In genomic region chr5:35138232-35138631, GRCh38 we compare ENCODE assay signal across 26 cellular contexts.
DNase-seq lines count a peak whose midpoint lies in the region; FAIRE-seq and TF ChIP-seq lines count a peak whose summit lies in the region.
"Had no signal": no experiment of that assay in that cellular context is flagged by ENCODE, and none has a peak within 500 bp of the region (broad histone marks: within the 10 kb centered on the region; RNA-seq: fewer than 3 reads in every experiment).

No MANE protein-coding gene starts in this region.

- no peak overlapping the region for H3K27ac ChIP-seq in astrocyte (ENCODE audit: low read depth, low read length)
- H3K27ac ChIP-seq: brain microvascular endothelial cell, gastrocnemius medialis had no signal

- peak; percentile 70 for FAIRE-seq in astrocyte (lab: Jason Lieb, UNC)
- FAIRE-seq: A204.1, GM12878, HepG2 had no signal

- H3K9ac ChIP-seq in astrocyte (ENCODE audit: low read length): no peak overlapping the region

- TF ChIP-seq CTCF in AG04449 (IDR thresholded peaks at IDR 0.05; ENCODE audit: insufficient read depth, low read length, missing control alignments) (no peak), astrocyte (IDR thresholded peaks at IDR 0.05; ENCODE audit: insufficient read depth, low read depth, low read length) (no peak)

- no peak overlapping the region for H2AFZ ChIP-seq in astrocyte (ENCODE audit: low read depth, low read length)

- H3K27ac Mint-ChIP-seq in astrocyte (ENCODE audit: unreplicated experiment) (peak overlapping the region; percentile 0), immature natural killer cell (no peak overlapping the region)
- H3K27ac Mint-ChIP-seq: activated naive CD4-positive, alpha-beta T cell treated with anti-CD3 and anti-CD28 coated beads, Interleukin-2, amount 50 U/mL, for 24 hours; activated T-cell treated with anti-CD3 and anti-CD28 coated beads, Interleukin-2, amount 50 U/mL, for 72 hours; dendritic cell treated with granulocyte-macrophage colony-stimulating factor and Interleukin-4, amounts not matched to agents 40 ng/mL and 50 ng/mL, for 4 days; H9; naive B cell had no signal

- H3K4me3 Mint-ChIP-seq in astrocyte (ENCODE audit: unreplicated experiment) (no peak overlapping the region), immature natural killer cell (no peak overlapping the region)
- H3K4me3 Mint-ChIP-seq: activated naive CD4-positive, alpha-beta T cell treated with anti-CD3 and anti-CD28 coated beads, Interleukin-2, amount 50 U/mL, for 24 hours; activated T-cell treated with anti-CD3 and anti-CD28 coated beads, Interleukin-2, amount 50 U/mL, for 72 hours; dendritic cell treated with granulocyte-macrophage colony-stimulating factor and Interleukin-4, amounts not matched to agents 40 ng/mL and 50 ng/mL, for 4 days; H9; naive B cell had no signal

- POLR2A ChIA-PET in AG04449 (lab: Yijun Ruan, JAX): no interaction called here

- no peaks in the 10 kb centered on the region for H3K36me3 ChIP-seq in astrocyte (ENCODE audit: insufficient read depth, low read length)
- H3K36me3 ChIP-seq: brain microvascular endothelial cell, gastrocnemius medialis had no signal

- CTCF ChIA-PET in AG04449 (lab: Yijun Ruan, JAX): interaction anchor here (1.0 to 1.7 kb wide), 2 partner anchors 7 to 28 kb away, joined by 3 read pairs; no protein-coding TSS in a partner anchor

- H3K9me3 Mint-ChIP-seq in astrocyte (ENCODE audit: unreplicated experiment): no peaks in the 10 kb centered on the region
- H3K9me3 Mint-ChIP-seq in immature natural killer cell: peaks cover 0 to 4% (median 2%) of the 10 kb centered on the region in 6 donors
- H3K9me3 Mint-ChIP-seq: activated naive CD4-positive, alpha-beta T cell treated with anti-CD3 and anti-CD28 coated beads, Interleukin-2, amount 50 U/mL, for 24 hours; activated T-cell treated with anti-CD3 and anti-CD28 coated beads, Interleukin-2, amount 50 U/mL, for 72 hours; dendritic cell treated with granulocyte-macrophage colony-stimulating factor and Interleukin-4, amounts not matched to agents 40 ng/mL and 50 ng/mL, for 4 days had no signal

- H3K9me3 ChIP-seq in astrocyte (ENCODE audit: insufficient read depth, low read depth, low read length): no peaks in the 10 kb centered on the region
- H3K9me3 ChIP-seq: gastrocnemius medialis had no signal

- peak overlapping the region; percentile 19 for H3K4me2 ChIP-seq in astrocyte (ENCODE audit: low read length)

- DNase-seq in AG04449 (ENCODE audit: low read depth, low spot score) (peak; percentile 45), HCEC 1CT (peak; percentile 87), astrocyte (ENCODE audit: low read depth) (peak; percentile 13), iris pigment epithelial cell (ENCODE audit: low read depth) (peak; percentile 56), NCI-H187 treated with DMSO at 0.1 percent for 48 hours (lab: John Stamatoyannopoulos, UW) (no peak), immature natural killer cell (no peak), NCI-H1092 treated with DMSO at 0.1 percent for 48 hours (lab: John Stamatoyannopoulos, UW) (no peak)
- no peak for DNase-seq in activated CD8-positive, alpha-beta memory T cell treated with anti-CD3 and anti-CD28 coated beads, Interleukin-2, amount 50 U/mL, for 4 hours
- DNase-seq: activated T-cell treated with anti-CD3 and anti-CD28 coated beads, Interleukin-2, amount 50 U/mL, for 72 hours; brain microvascular endothelial cell; DMS 273 treated with DMSO at 0.1 percent for 48 hours; gastrocnemius medialis; GDM1; H9; kidney glomerular epithelial cell; naive B cell; NCI-H1417 treated with DMSO at 0.1 percent for 48 hours; NCI-H2171 treated with DMSO at 0.1 percent for 48 hours; NCI-H526 treated with DMSO at 0.1 percent for 48 hours; right cardiac atrium; T1000 had no signal

- no peaks in the 10 kb centered on the region for H3K27me3 Mint-ChIP-seq in astrocyte (ENCODE audit: low read depth, unreplicated experiment)
- peaks cover 0 to 2% (median 2%) of the 10 kb centered on the region in 3 donors for H3K27me3 Mint-ChIP-seq in immature natural killer cell (ENCODE audit: low read depth in 3 of 3)
- H3K27me3 Mint-ChIP-seq: dendritic cell treated with granulocyte-macrophage colony-stimulating factor and Interleukin-4, amounts not matched to agents 40 ng/mL and 50 ng/mL, for 4 days had no signal

- H3K4me3 ChIP-seq in AG04449 (ENCODE audit: low read depth, low read length) (no peak overlapping the region), astrocyte (ENCODE audit: insufficient read depth, low read depth, low read length) (no peak overlapping the region)
- H3K4me3 ChIP-seq: gastrocnemius medialis, GM12878 had no signal

- no peaks in the 10 kb centered on the region for H3K79me2 ChIP-seq in astrocyte (ENCODE audit: insufficient read depth, low read length)

- no peaks in the 10 kb centered on the region for H4K20me1 ChIP-seq in astrocyte (ENCODE audit: insufficient read depth, low read length)

- H3K4me1 ChIP-seq in astrocyte (ENCODE audit: insufficient read depth, low read length): peaks cover 10% of the 10 kb centered on the region
- H3K4me1 ChIP-seq: gastrocnemius medialis had no signal

- H3K4me1 Mint-ChIP-seq in astrocyte (ENCODE audit: low read depth, unreplicated experiment) (peaks cover 30% of the 10 kb centered on the region), immature natural killer cell (no peaks in the 10 kb centered on the region)
- H3K4me1 Mint-ChIP-seq: activated naive CD4-positive, alpha-beta T cell treated with anti-CD3 and anti-CD28 coated beads, Interleukin-2, amount 50 U/mL, for 24 hours; H9; naive B cell had no signal

- no peaks in the 10 kb centered on the region for H3K27me3 ChIP-seq in astrocyte (ENCODE audit: insufficient read depth, low read length)
- H3K27me3 ChIP-seq: brain microvascular endothelial cell, gastrocnemius medialis had no signal

- H3K36me3 Mint-ChIP-seq in astrocyte (ENCODE audit: low read depth, unreplicated experiment) (no peaks in the 10 kb centered on the region), immature natural killer cell (no peaks in the 10 kb centered on the region)
- H3K36me3 Mint-ChIP-seq: activated naive CD4-positive, alpha-beta T cell treated with anti-CD3 and anti-CD28 coated beads, Interleukin-2, amount 50 U/mL, for 24 hours; naive B cell had no signal

Comparison
In these comparisons a context has a peak if more than half of its experiments do, and no peak if none do; other contexts are left out.
1. DNase-seq: peak in AG04449 (single experiment), HCEC 1CT (single experiment), astrocyte (single experiment) and iris pigment epithelial cell (single experiment); none in NCI-H187 treated with DMSO at 0.1 percent for 48 hours (single experiment), activated CD8-positive, alpha-beta memory T cell treated with anti-CD3 and anti-CD28 coated beads, Interleukin-2, amount 50 U/mL, for 4 hours (single experiment), immature natural killer cell (0 of 3) and NCI-H1092 treated with DMSO at 0.1 percent for 48 hours (single experiment).